14 cellular contexts compared by ENCODE assay signal in genomic region chr1:21277178-21277577, GRCh38. TPM values are rescaled to one million over a fixed set of nuclear protein-coding genes. Genes with fewer than 3 reads are reported as not detected.
DNase-seq lines count a peak whose midpoint lies in the region; ATAC-seq and TF ChIP-seq lines count a peak whose summit lies in the region.
"Had no signal": no experiment of that assay in that cellular context is flagged by ENCODE, and none has a peak within 500 bp of the region (broad histone marks: within the 10 kb centered on the region; RNA-seq: fewer than 3 reads in every experiment).

No MANE protein-coding gene starts in this region.

- peaks cover 68% of the 10 kb centered on the region for H3K4me1 ChIP-seq in lower lobe of right lung

- H3K27ac Mint-ChIP-seq in WTC11 (peak overlapping the region; percentile 85), immature natural killer cell (peak overlapping the region in 1 of 6 donors; percentile 89)

- H3K4me3 Mint-ChIP-seq in WTC11 (no peak overlapping the region), immature natural killer cell (no peak overlapping the region)

- POLR2A ChIA-PET in WTC11 (lab: Charles Lee), result interaction anchor here (0.5 kb wide), 1 partner anchor 375 kb away, joined by 3 read pairs; no protein-coding TSS in a partner anchor

- H3K4me1 Mint-ChIP-seq in WTC11 (peaks cover 24% of the 10 kb centered on the region), immature natural killer cell (peaks cover 35 to 43% of the 10 kb centered on the region in 2 donors)

- H3K9me3 ChIP-seq in lower lobe of right lung, result no peaks in the 10 kb centered on the region

- ATAC-seq in WTC11 (no peak), lower lobe of right lung (no peak), HG02759 (IDR thresholded peaks at IDR 0.05; ENCODE audit: unreplicated experiment) (no peak)

- H3K27me3 Mint-ChIP-seq in WTC11 (ENCODE audit: low read depth) (no peaks in the 10 kb centered on the region), immature natural killer cell (ENCODE audit: low read depth in 3 of 3) (peaks cover 0 to 13% (median 11%) of the 10 kb centered on the region in 3 donors)

- H3K9me3 Mint-ChIP-seq in WTC11 (no peaks in the 10 kb centered on the region), immature natural killer cell (peaks cover 0 to 1% (median 0%) of the 10 kb centered on the region in 6 donors)

- H3K27ac ChIP-seq in coronary artery (peak overlapping the region; percentile 76 to 90), lower lobe of right lung (peak overlapping the region; percentile 94), substantia nigra (ENCODE audit: low read depth, low read length, poor library complexity, severe bottlenecking) (peak overlapping the region; percentile 57)

- H3K27me3 ChIP-seq in lower lobe of right lung (ENCODE audit: low read depth), result no peaks in the 10 kb centered on the region

- H3K36me3 ChIP-seq in lower lobe of right lung, result peaks cover 7% of the 10 kb centered on the region

- H3K36me3 Mint-ChIP-seq in WTC11, result no peaks in the 10 kb centered on the region
- peaks cover 17 to 23% (median 19%) of the 10 kb centered on the region in 3 donors for H3K36me3 Mint-ChIP-seq in immature natural killer cell

- H3K4me3 ChIP-seq in coronary artery (peak overlapping the region; percentile 52), lower lobe of right lung (no peak overlapping the region)

- intact Hi-C loops in lower lobe of right lung (cut with DNase I), result no loop called here

- CTCF ChIA-PET in WTC11 (lab: Charles Lee), result interaction anchor here (0.7 to 6.9 kb wide), 4 partner anchors 8 to 60 kb away, joined by 3 to 83 read pairs (median 4); no protein-coding TSS in a partner anchor

- no peak for DNase-seq in WTC11 (ENCODE audit: low spot score)
- DNase-seq in coronary artery (ENCODE audit: low spot score), result peak; percentile 75
- no peak for DNase-seq in lower lobe of right lung
- DNase-seq in substantia nigra (lab: John Stamatoyannopoulos, UW), result peak in 19 of 49 donors; percentile 10 to 54 (median 27)
- no peak for DNase-seq in immature natural killer cell
- DNase-seq in NCI-H146 (lab: John Stamatoyannopoulos, UW), result no peak
- no peak for DNase-seq in NCI-H748 treated with DMSO at 0.1 percent for 48 hours (lab: John Stamatoyannopoulos, UW)
- DNase-seq: activated CD4-positive, CD25-positive, alpha-beta regulatory T cell treated with anti-CD3 and anti-CD28 coated beads, Interleukin-2, amount 50 U/mL, for 72 hours; activated gamma-delta T cell treated with Interleukin-2 at 50 U/mL for 16 hours; NCI-H1092; NCI-H526 treated with DMSO at 0.1 percent for 48 hours; SHP77; stimulated activated CD4-positive, alpha-beta T cell treated with anti-CD3 and anti-CD28 coated beads, Interleukin-4, amount 100 ng/mL, for 4 hours had no signal

- no peak for TF ChIP-seq CTCF in WTC11 (IDR thresholded peaks at IDR 0.05)
- TF ChIP-seq CTCF in coronary artery (IDR thresholded peaks at IDR 0.05), result no peak
- TF ChIP-seq CTCF in lower lobe of right lung (IDR thresholded peaks at IDR 0.05), result no peak

TF ChIP-seq in WTC11, 78 proteins besides CTCF, POLR2A, EP300 and RAD21:
- TF ChIP-seq KAT7 (CRISPR knock-in tag; IDR thresholded peaks at IDR 0.05; ENCODE audit: borderline replicate concordance), result no peak
- no peak for TF ChIP-seq NFATC4 (CRISPR knock-in tag; IDR thresholded peaks at IDR 0.05)
- TF ChIP-seq HMGA2 (CRISPR knock-in tag; IDR thresholded peaks at IDR 0.05), result no peak
- TF ChIP-seq CREM (CRISPR knock-in tag; IDR thresholded peaks at IDR 0.05), result no peak
- TF ChIP-seq ZBTB21 (CRISPR knock-in tag; IDR thresholded peaks at IDR 0.05; ENCODE audit: borderline replicate concordance), result no peak

RNA-seq across cellular contexts. Expression of gene ECE1, which starts 13.1 kb away (rescaled TPM):
- 40.6 to 45.0 TPM (median 42.0 TPM) in 3 replicates for total RNA-seq in WTC11 (2021)
- 90.9 TPM for total RNA-seq in lower lobe of right lung
- 10 to 100 TPM in 1 of 3 donors, 1 to 10 TPM in 2; 3.3 to 24.7 (median 4.3) TPM for polyA plus RNA-seq in immature natural killer cell
